In the genomic region with DNA sequence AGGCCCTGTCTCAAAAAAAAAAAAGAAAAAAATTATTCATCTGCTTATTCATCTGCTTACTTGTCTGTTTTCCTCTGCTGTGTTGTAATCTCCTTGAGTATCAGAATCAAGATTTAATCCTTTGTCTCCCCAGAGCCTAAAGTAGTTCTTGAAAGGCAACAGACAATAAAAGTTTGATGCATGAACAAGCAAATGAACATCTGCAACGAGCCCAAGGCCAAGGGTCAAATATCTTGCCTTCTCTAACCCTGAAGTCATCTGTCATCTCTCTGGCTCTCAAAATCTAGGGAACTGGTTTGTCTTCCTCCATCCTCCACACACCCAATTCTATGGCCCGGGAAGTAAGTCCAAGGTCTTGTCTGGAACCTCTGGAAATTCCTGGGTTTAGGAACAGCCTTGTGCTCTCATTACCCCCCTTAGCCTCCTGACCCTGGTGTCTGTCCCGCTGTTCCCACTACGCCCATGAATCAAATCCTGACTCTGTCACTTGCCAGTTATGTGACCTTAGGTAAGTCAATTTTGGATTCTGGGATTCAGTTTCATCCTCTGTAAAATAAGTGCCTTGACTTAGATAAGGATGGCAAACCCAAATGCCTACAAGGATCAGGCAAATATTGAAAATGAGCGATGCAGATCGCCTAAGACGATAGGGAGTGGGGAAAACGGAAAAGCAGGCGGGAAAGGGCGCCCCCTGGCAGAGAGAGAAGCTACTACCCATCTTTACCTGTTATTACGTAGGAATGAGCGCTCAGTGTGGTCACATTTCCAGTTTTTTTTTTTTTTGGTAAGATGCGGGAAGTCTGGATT, we compare ENCODE assay signal across 9 cellular contexts.
DNase-seq lines count a peak whose midpoint lies in the region; ATAC-seq and TF ChIP-seq lines count a peak whose summit lies in the region.
"Had no signal": no experiment of that assay in that cellular context is flagged by ENCODE, and none has a peak within 500 bp of the region (broad histone marks: within the 10 kb centered on the region; RNA-seq: fewer than 3 reads in every experiment).

No MANE protein-coding gene starts in this region.

- no peak overlapping the region for H3K23ac ChIP-seq in neuronal stem cell (ENCODE audit: low read depth, low read length, poor library complexity)

- H3K4me3 ChIP-seq in GM12864 (ENCODE audit: low read depth, low read length) (no peak overlapping the region), choroid plexus epithelial cell (ENCODE audit: low read depth, low read length) (no peak overlapping the region), neuronal stem cell (ENCODE audit: low read length in 2 of 2) (no peak overlapping the region)
- H3K4me3 ChIP-seq in Jurkat, Clone E6-1 (ENCODE audit: low read length), result no peak overlapping the region

- no peak overlapping the region for H4K8ac ChIP-seq in neuronal stem cell (ENCODE audit: low read depth, low read length)

- H3K4ac ChIP-seq in neuronal stem cell (ENCODE audit: low read length), result no peak overlapping the region

- no peak overlapping the region for H3K4me2 ChIP-seq in neuronal stem cell (ENCODE audit: insufficient read depth, low read length, poor library complexity, severe bottlenecking)

- ATAC-seq in HG02973 (IDR thresholded peaks at IDR 0.05; ENCODE audit: unreplicated experiment) (no peak), GM19324 (IDR thresholded peaks at IDR 0.05; ENCODE audit: low FRiP score, unreplicated experiment) (no peak)

- H3K27ac ChIP-seq in neuronal stem cell (replicated peaks; ENCODE audit: low read length), result no peak overlapping the region
- H3K27ac ChIP-seq: epithelial cell of prostate had no signal

- H3K18ac ChIP-seq in neuronal stem cell (ENCODE audit: low read length), result no peak overlapping the region

- no peak overlapping the region for H2AK5ac ChIP-seq in neuronal stem cell (ENCODE audit: low read depth, low read length)

- no peak overlapping the region for H3K14ac ChIP-seq in neuronal stem cell (ENCODE audit: low read length)

- H2BK15ac ChIP-seq in neuronal stem cell (ENCODE audit: low read length), result no peak overlapping the region

- WGBS in neuronal stem cell (ENCODE audit: extremely low coverage in 2 of 2, insufficient read length in 2 of 2, insufficient replicate concordance in 1 of 2), 2 donors, result no CpG with 5 or more reads among the region's 13 CpGs

- no peak overlapping the region for H4K91ac ChIP-seq in neuronal stem cell (ENCODE audit: low read depth, low read length, poor library complexity)

- H3K9me3 ChIP-seq in neuronal stem cell (replicated peaks in 1 of 2; ENCODE audit: control insufficient read depth in 2 of 2, insufficient read depth in 1 of 2, low read depth in 1 of 2, low read length in 2 of 2), result no peaks in the 10 kb centered on the region

- no peaks in the 10 kb centered on the region for H3K4me1 ChIP-seq in neuronal stem cell (ENCODE audit: control insufficient read depth in 2 of 2, insufficient read depth in 1 of 2, low read depth in 1 of 2, low read length in 2 of 2)

- TF ChIP-seq CTCF in GM12864 (IDR thresholded peaks at IDR 0.05; ENCODE audit: low read depth, low read length, missing control alignments) (peak; percentile 86), choroid plexus epithelial cell (conservative IDR thresholded peaks at IDR 0.05; ENCODE audit: low read depth, low read length) (peak; percentile 70)

- H2AFZ ChIP-seq in neuronal stem cell (ENCODE audit: low read length), result no peak overlapping the region

- no peak overlapping the region for H2BK12ac ChIP-seq in neuronal stem cell (ENCODE audit: low read length)

- H3K9ac ChIP-seq in neuronal stem cell (ENCODE audit: low read depth, low read length, poor library complexity), result no peak overlapping the region

- H2BK120ac ChIP-seq in neuronal stem cell (ENCODE audit: low read depth, low read length), result no peak overlapping the region

- H3K27me3 ChIP-seq in neuronal stem cell (ENCODE audit: control insufficient read depth in 3 of 3, insufficient read depth in 3 of 3, low read depth in 1 of 3, low read length in 3 of 3), result no peaks in the 10 kb centered on the region

- no peaks in the 10 kb centered on the region for H3K36me3 ChIP-seq in neuronal stem cell (replicated peaks in 1 of 2; ENCODE audit: control insufficient read depth in 2 of 2, insufficient read depth in 2 of 2, low read length in 2 of 2)

- no peak overlapping the region for H2BK5ac ChIP-seq in neuronal stem cell (ENCODE audit: low read length)

- no peaks in the 10 kb centered on the region for H3K79me1 ChIP-seq in neuronal stem cell (ENCODE audit: low read depth, low read length)

- DNase-seq in GM12864 (ENCODE audit: low read depth), result no peak
- peak; percentile 8 for DNase-seq in Jurkat, Clone E6-1 (ENCODE audit: low read depth, low spot score)
- DNase-seq in choroid plexus epithelial cell (ENCODE audit: low read depth), result peak; percentile 26
- DNase-seq in neuronal stem cell (ENCODE audit: low spot score), result peak; percentile 18
- DNase-seq in HPDE6-E6E7 (ENCODE audit: extremely low spot score), result no peak
- DNase-seq in RPMI8226, result no peak

Comparison
In these comparisons a context has a peak if more than half of its experiments do, and no peak if none do; other contexts are left out.
1. DNase-seq: peak in Jurkat, Clone E6-1 (single experiment), choroid plexus epithelial cell (single experiment) and neuronal stem cell (single experiment); none in GM12864 (single experiment), HPDE6-E6E7 (single experiment) and RPMI8226 (single experiment).